8 cellular contexts compared by ENCODE assay signal in genomic region chr1:66439028-66439427, GRCh38.
A peak's percentile ranks its signal among the peaks of the same experiment; 100 is the strongest.
DNase-seq lines count a peak whose midpoint lies in the region; ATAC-seq and TF ChIP-seq lines count a peak whose summit lies in the region.

No MANE protein-coding gene starts in this region.

- H3K4me3 Mint-ChIP-seq in activated B cell treated with CpG ODN at 0.5 μM for 24 hours, result peak overlapping the region; percentile 69
- peak overlapping the region; percentile 37 for H3K4me3 Mint-ChIP-seq in stimulated activated effector memory CD8-positive, alpha-beta T cell treated with anti-CD3 and anti-CD28 coated beads, Interleukin-12 subunit alpha, Interleukin-12 subunit beta, amount 100 ng/mL, for 72 hours

- H3K27ac Mint-ChIP-seq in activated B cell treated with CpG ODN at 0.5 μM for 24 hours, result peak overlapping the region; percentile 87
- H3K27ac Mint-ChIP-seq in stimulated activated effector memory CD8-positive, alpha-beta T cell treated with anti-CD3 and anti-CD28 coated beads, Interleukin-12 subunit alpha, Interleukin-12 subunit beta, amount 100 ng/mL, for 72 hours, result peak overlapping the region; percentile 78

- TF ChIP-seq CTCF in activated B cell treated with CpG ODN at 0.5 μM for 24 hours (IDR thresholded peaks at IDR 0.05) (no peak), smooth muscle cell (IDR thresholded peaks at IDR 0.05; ENCODE audit: borderline replicate concordance, insufficient read depth, poor library complexity, severe bottlenecking) (no peak), left ventricle myocardium inferior (IDR thresholded peaks at IDR 0.05; ENCODE audit: borderline replicate concordance) (no peak), ascending aorta (IDR thresholded peaks at IDR 0.05) (no peak)

- H3K4me1 ChIP-seq in smooth muscle cell (ENCODE audit: low read depth) (no peaks in the 10 kb centered on the region), left ventricle myocardium inferior (peaks cover 8% of the 10 kb centered on the region), ascending aorta (no peaks in the 10 kb centered on the region)

- H3F3A ChIP-seq in smooth muscle cell (ENCODE audit: low read depth), result no peaks in the 10 kb centered on the region

- H3K9ac ChIP-seq in smooth muscle cell (ENCODE audit: low read depth), result no peak overlapping the region

- H3K79me2 ChIP-seq in smooth muscle cell (ENCODE audit: low read depth), result no peaks in the 10 kb centered on the region

- H3K9me3 Mint-ChIP-seq in activated B cell treated with CpG ODN at 0.5 μM for 24 hours, result no peaks in the 10 kb centered on the region
- H3K9me3 Mint-ChIP-seq in stimulated activated effector memory CD8-positive, alpha-beta T cell treated with anti-CD3 and anti-CD28 coated beads, Interleukin-12 subunit alpha, Interleukin-12 subunit beta, amount 100 ng/mL, for 72 hours, result no peaks in the 10 kb centered on the region

- no peaks in the 10 kb centered on the region for H3K36me3 Mint-ChIP-seq in activated B cell treated with CpG ODN at 0.5 μM for 24 hours (ENCODE audit: low read depth)
- H3K36me3 Mint-ChIP-seq in stimulated activated effector memory CD8-positive, alpha-beta T cell treated with anti-CD3 and anti-CD28 coated beads, Interleukin-12 subunit alpha, Interleukin-12 subunit beta, amount 100 ng/mL, for 72 hours, result no peaks in the 10 kb centered on the region

- peak; percentile 53 for ATAC-seq in Right ventricle myocardium superior (ENCODE audit: poor library complexity)
- ATAC-seq in HG03159 (IDR thresholded peaks at IDR 0.05; ENCODE audit: unreplicated experiment), result peak; percentile 82
- peak; percentile 66 for ATAC-seq in activated B cell treated with CpG ODN at 0.5 μM for 24 hours (ENCODE audit: low read depth)
- ATAC-seq in stimulated activated effector memory CD8-positive, alpha-beta T cell treated with anti-CD3 and anti-CD28 coated beads, Interleukin-12 subunit alpha, Interleukin-12 subunit beta, amount 100 ng/mL, for 72 hours, result peak; percentile 14

- intact Hi-C loops in Right ventricle myocardium superior (cut with DNase I) (no loop called here), cardiac septum (cut with DNase I) (loop anchor here (5.0 kb wide), 1 partner anchor 37 kb away; no protein-coding TSS in a partner anchor), activated B cell treated with CpG ODN at 0.5 μM for 24 hours (cut with micrococcal nuclease) (loop anchor here (1.0 to 10.0 kb wide), 5 partner anchors 59 to 486 kb away; partner anchors contain the start of genes DNAI4 and MIER1), left ventricle myocardium inferior (cut with micrococcal nuclease) (no loop called here), ascending aorta (cut with DNase I) (no loop called here)

- no peaks in the 10 kb centered on the region for H4K20me1 ChIP-seq in smooth muscle cell (ENCODE audit: low read depth)

- peaks cover 45% of the 10 kb centered on the region for H3K4me1 Mint-ChIP-seq in activated B cell treated with CpG ODN at 0.5 μM for 24 hours
- peaks cover 43% of the 10 kb centered on the region for H3K4me1 Mint-ChIP-seq in stimulated activated effector memory CD8-positive, alpha-beta T cell treated with anti-CD3 and anti-CD28 coated beads, Interleukin-12 subunit alpha, Interleukin-12 subunit beta, amount 100 ng/mL, for 72 hours

- POLR2A ChIA-PET in activated B cell treated with CpG ODN at 0.5 μM for 24 hours (lab: Charles Lee), result interaction anchor here (0.7 to 1.3 kb wide), 6 partner anchors 36 to 164 kb away, joined by 3 to 14 read pairs (median 4); no protein-coding TSS in a partner anchor

- H3K4me3 ChIP-seq in smooth muscle cell (no peak overlapping the region), left ventricle myocardium inferior (no peak overlapping the region), ascending aorta (no peak overlapping the region)

- WGBS in smooth muscle cell (ENCODE audit: low lambda C conversion rate), result 83% methylated on average over 3 of the region's 3 CpGs

- DNase-seq in Right ventricle myocardium superior (no peak), cardiac septum (ENCODE audit: low spot score) (no peak), activated B cell treated with CpG ODN at 0.5 μM for 24 hours (no peak), smooth muscle cell (lab: John Stamatoyannopoulos, UW; ENCODE audit: unreplicated experiment) (no peak), left ventricle myocardium inferior (no peak), ascending aorta (ENCODE audit: low spot score in 2 of 2) (no peak)
- DNase-seq in stimulated activated effector memory CD8-positive, alpha-beta T cell treated with anti-CD3 and anti-CD28 coated beads, Interleukin-12 subunit alpha, Interleukin-12 subunit beta, amount 100 ng/mL, for 72 hours (ENCODE audit: low spot score in 2 of 2), result no peak

- no peaks in the 10 kb centered on the region for H3K27me3 Mint-ChIP-seq in activated B cell treated with CpG ODN at 0.5 μM for 24 hours

- H3K9me3 ChIP-seq in smooth muscle cell (replicated peaks; ENCODE audit: low read depth), result no peaks in the 10 kb centered on the region
- H3K9me3 ChIP-seq in left ventricle myocardium inferior (replicated peaks), result no peaks in the 10 kb centered on the region
- H3K9me3 ChIP-seq in ascending aorta, result no peaks in the 10 kb centered on the region

- H3K27ac ChIP-seq in smooth muscle cell (ENCODE audit: low read depth) (no peak overlapping the region), left ventricle myocardium inferior (replicated peaks) (no peak overlapping the region), ascending aorta (no peak overlapping the region)

- H3K27me3 ChIP-seq in smooth muscle cell (ENCODE audit: low read depth), result no peaks in the 10 kb centered on the region
- H3K27me3 ChIP-seq in left ventricle myocardium inferior (ENCODE audit: low read depth), result no peaks in the 10 kb centered on the region
- no peaks in the 10 kb centered on the region for H3K27me3 ChIP-seq in ascending aorta

- CTCF ChIA-PET in activated B cell treated with CpG ODN at 0.5 μM for 24 hours (lab: Charles Lee), result interaction anchor here (1.0 to 1.2 kb wide), 2 partner anchors 157 to 182 kb away, joined by 3 read pairs; no protein-coding TSS in a partner anchor

- H3K4me2 ChIP-seq in smooth muscle cell, result no peak overlapping the region

- H2AFZ ChIP-seq in smooth muscle cell (ENCODE audit: low read depth), result no peak overlapping the region

- H3K36me3 ChIP-seq in smooth muscle cell (ENCODE audit: low read depth) (no peaks in the 10 kb centered on the region), left ventricle myocardium inferior (no peaks in the 10 kb centered on the region), ascending aorta (no peaks in the 10 kb centered on the region)

Comparison
In these comparisons a context has a peak if more than half of its experiments do, and no peak if none do; other contexts are left out.
1. intact Hi-C loops: an anchor here in cardiac septum (5.0 kb wide) and activated B cell treated with CpG ODN at 0.5 μM for 24 hours (1.0 to 10.0 kb wide); none called in Right ventricle myocardium superior, left ventricle myocardium inferior and ascending aorta.
2. ATAC-seq: peak in every context shown above with its lines; median percentile 82 in HG03159; 66 in activated B cell treated with CpG ODN at 0.5 μM for 24 hours; 53 in Right ventricle myocardium superior; 14 in stimulated activated effector memory CD8-positive, alpha-beta T cell treated with anti-CD3 and anti-CD28 coated beads, Interleukin-12 subunit alpha, Interleukin-12 subunit beta, amount 100 ng/mL, for 72 hours.